Comparison of ENCODE assay signal across 2 cellular contexts in the genomic region with DNA sequence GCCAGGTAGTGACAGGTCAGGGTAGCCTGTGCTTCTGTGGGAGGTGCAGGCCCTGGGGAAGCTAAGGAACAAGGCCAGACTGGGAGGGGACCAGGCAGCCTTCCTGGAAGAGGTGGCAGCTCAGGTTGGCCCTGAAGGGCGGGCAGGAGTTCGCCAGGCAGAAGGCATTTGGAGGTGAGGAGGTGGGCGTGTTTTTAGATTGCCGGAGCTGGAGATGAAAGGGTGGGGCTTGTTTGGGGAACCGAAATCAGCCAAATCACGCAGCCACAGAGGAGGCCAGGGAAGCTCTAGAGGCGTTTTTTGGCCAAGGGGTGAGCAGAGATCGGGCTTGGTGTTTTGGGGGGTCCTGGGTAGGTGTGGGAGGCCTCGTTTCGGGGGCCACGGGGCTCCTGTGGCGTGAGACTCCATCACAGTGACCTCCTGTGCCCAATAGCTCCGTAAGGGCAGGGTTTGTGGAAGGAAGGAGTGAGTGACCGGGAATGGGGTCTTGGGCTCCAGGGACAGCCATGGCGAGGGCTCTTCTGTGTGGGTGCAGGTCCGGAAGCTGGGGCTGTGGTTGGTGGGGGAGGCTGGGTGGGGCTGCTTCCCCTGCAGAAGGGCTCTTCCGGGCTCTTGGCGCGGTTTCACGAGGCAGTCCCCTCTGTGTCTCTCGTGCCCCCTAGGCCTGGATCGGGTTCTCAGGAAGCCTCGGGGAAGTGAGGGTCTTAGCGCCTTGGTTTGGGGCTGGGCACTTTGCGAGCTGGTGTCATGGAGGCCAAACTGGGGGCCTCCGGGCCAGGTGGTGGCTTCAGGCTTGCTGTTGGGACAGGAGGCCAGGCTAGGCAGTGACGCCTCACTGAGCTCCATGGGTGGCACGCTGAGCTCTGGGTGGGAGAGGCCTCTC.
TF ChIP-seq lines count a peak whose summit lies in the region.

No MANE protein-coding gene starts in this region.

TF ChIP-seq in liver, 16 proteins besides CTCF, POLR2A, EP300 and RAD21:
- TF ChIP-seq, protein P1, sequence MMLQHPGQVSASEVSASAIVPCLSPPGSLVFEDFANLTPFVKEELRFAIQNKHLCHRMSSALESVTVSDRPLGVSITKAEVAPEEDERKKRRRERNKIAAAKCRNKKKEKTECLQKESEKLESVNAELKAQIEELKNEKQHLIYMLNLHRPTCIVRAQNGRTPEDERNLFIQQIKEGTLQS (IDR thresholded peaks at IDR 0.05) = no peak
- no peak for TF ChIP-seq HNF4G (IDR thresholded peaks at IDR 0.05)
- no peak for TF ChIP-seq EGR1 (IDR thresholded peaks at IDR 0.05; ENCODE audit: low read depth in 2 of 2)
- TF ChIP-seq JUND (IDR thresholded peaks at IDR 0.05) = no peak
- TF ChIP-seq SP1 (IDR thresholded peaks at IDR 0.05) = no peak
- TF ChIP-seq, protein P2, sequence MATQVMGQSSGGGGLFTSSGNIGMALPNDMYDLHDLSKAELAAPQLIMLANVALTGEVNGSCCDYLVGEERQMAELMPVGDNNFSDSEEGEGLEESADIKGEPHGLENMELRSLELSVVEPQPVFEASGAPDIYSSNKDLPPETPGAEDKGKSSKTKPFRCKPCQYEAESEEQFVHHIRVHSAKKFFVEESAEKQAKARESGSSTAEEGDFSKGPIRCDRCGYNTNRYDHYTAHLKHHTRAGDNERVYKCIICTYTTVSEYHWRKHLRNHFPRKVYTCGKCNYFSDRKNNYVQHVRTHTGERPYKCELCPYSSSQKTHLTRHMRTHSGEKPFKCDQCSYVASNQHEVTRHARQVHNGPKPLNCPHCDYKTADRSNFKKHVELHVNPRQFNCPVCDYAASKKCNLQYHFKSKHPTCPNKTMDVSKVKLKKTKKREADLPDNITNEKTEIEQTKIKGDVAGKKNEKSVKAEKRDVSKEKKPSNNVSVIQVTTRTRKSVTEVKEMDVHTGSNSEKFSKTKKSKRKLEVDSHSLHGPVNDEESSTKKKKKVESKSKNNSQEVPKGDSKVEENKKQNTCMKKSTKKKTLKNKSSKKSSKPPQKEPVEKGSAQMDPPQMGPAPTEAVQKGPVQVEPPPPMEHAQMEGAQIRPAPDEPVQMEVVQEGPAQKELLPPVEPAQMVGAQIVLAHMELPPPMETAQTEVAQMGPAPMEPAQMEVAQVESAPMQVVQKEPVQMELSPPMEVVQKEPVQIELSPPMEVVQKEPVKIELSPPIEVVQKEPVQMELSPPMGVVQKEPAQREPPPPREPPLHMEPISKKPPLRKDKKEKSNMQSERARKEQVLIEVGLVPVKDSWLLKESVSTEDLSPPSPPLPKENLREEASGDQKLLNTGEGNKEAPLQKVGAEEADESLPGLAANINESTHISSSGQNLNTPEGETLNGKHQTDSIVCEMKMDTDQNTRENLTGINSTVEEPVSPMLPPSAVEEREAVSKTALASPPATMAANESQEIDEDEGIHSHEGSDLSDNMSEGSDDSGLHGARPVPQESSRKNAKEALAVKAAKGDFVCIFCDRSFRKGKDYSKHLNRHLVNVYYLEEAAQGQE (IDR thresholded peaks at IDR 0.05) = no peak

TF ChIP-seq in HepG2, 621 proteins besides CTCF, POLR2A, EP300 and RAD21:
- TF ChIP-seq ZNF180 (CRISPR knock-in tag; IDR thresholded peaks at IDR 0.05; ENCODE audit: borderline replicate concordance, low read depth) = no peak
- no peak for TF ChIP-seq ZBTB40 (IDR thresholded peaks at IDR 0.05)
- no peak for TF ChIP-seq ZBTB40 (CRISPR knock-in tag; IDR thresholded peaks at IDR 0.05)
- no peak for TF ChIP-seq ZBTB14 (CRISPR knock-in tag; IDR thresholded peaks at IDR 0.05)
- TF ChIP-seq ZBTB2 (CRISPR knock-in tag; IDR thresholded peaks at IDR 0.05; ENCODE audit: low read depth) = no peak
- TF ChIP-seq BATF2 (CRISPR knock-in tag; IDR thresholded peaks at IDR 0.05) = no peak
- TF ChIP-seq KDM4B (CRISPR knock-in tag; IDR thresholded peaks at IDR 0.05) = no peak
- TF ChIP-seq ZNF30 (CRISPR knock-in tag; IDR thresholded peaks at IDR 0.05) = no peak
- TF ChIP-seq SMARCC2 (IDR thresholded peaks at IDR 0.05) = no peak
- TF ChIP-seq HDAC2 (CRISPR knock-in tag; IDR thresholded peaks at IDR 0.05) = no peak
- TF ChIP-seq SNAPC2 (CRISPR knock-in tag; IDR thresholded peaks at IDR 0.05) = no peak
- TF ChIP-seq PTBP1 (IDR thresholded peaks at IDR 0.05; ENCODE audit: low read depth, low read length, poor library complexity, severe bottlenecking) = no peak
- no peak for TF ChIP-seq NFE2L1 (CRISPR knock-in tag; IDR thresholded peaks at IDR 0.05; ENCODE audit: borderline replicate concordance)
- no peak for TF ChIP-seq TEAD2 (CRISPR knock-in tag; IDR thresholded peaks at IDR 0.05)
- no peak for TF ChIP-seq SIX1 (CRISPR knock-in tag; IDR thresholded peaks at IDR 0.05; ENCODE audit: borderline replicate concordance)
- TF ChIP-seq DPF2 (CRISPR knock-in tag; IDR thresholded peaks at IDR 0.05; ENCODE audit: borderline replicate concordance, low read depth) = no peak
